Comparison of ENCODE assay signal across 1 cellular context in genomic region chr6:25726122-25726911, GRCh38.
TF ChIP-seq lines count a peak whose summit lies in the region.

No MANE protein-coding gene starts in this region.

TF ChIP-seq in K562, 482 proteins besides CTCF, POLR2A, EP300 and RAD21 (continued from another document and continues in another):
- TF ChIP-seq NCOA6 (IDR thresholded peaks at IDR 0.05) (no peak), FUS (optimal IDR thresholded peaks at IDR 0.05; ENCODE audit: low read depth, low read length) (no peak), MED1 (CRISPR knock-in tag; IDR thresholded peaks at IDR 0.05; ENCODE audit: borderline replicate concordance) (no peak), ZNF354B (CRISPR knock-in tag; IDR thresholded peaks at IDR 0.05) (no peak), DIDO1 (tag; IDR thresholded peaks at IDR 0.05; ENCODE audit: low read depth) (no peak), ZNF175 (CRISPR knock-in tag; IDR thresholded peaks at IDR 0.05; ENCODE audit: low read depth) (no peak), SMARCA4 (IDR thresholded peaks at IDR 0.05) (no peak), RBM22 (IDR thresholded peaks at IDR 0.05; ENCODE audit: low read depth, low read length, poor library complexity, severe bottlenecking) (no peak), ZFX (CRISPR knock-in tag; IDR thresholded peaks at IDR 0.05) (no peak), ZBTB11 (CRISPR knock-in tag; IDR thresholded peaks at IDR 0.05) (0 out of 6 replicates have a peak, but pooled peaks of 1 of the 3 experiments have one; percentile 47), ZNF217 (CRISPR knock-in tag; IDR thresholded peaks at IDR 0.05) (no peak), FOXJ2 (tag; IDR thresholded peaks at IDR 0.05) (no peak), E4F1 (CRISPR knock-in tag; IDR thresholded peaks at IDR 0.05; ENCODE audit: borderline replicate concordance) (no peak), NFIX (CRISPR knock-in tag; IDR thresholded peaks at IDR 0.05; ENCODE audit: low read depth) (no peak), ZNF174 (CRISPR knock-in tag; IDR thresholded peaks at IDR 0.05) (no peak), RUNX1 (IDR thresholded peaks at IDR 0.05; ENCODE audit: low read depth) (no peak), ZBTB49 (CRISPR knock-in tag; IDR thresholded peaks at IDR 0.05; ENCODE audit: borderline replicate concordance) (no peak), SIN3A (IDR thresholded peaks at IDR 0.05; ENCODE audit: borderline replicate concordance in 2 of 2, control insufficient read depth in 1 of 2, low read depth in 2 of 2, low read length in 2 of 2) (no peak), E2F8 (IDR thresholded peaks at IDR 0.05; ENCODE audit: low read depth, partially characterized antibody) (no peak), FOS (IDR thresholded peaks at IDR 0.05; ENCODE audit: extremely low read depth, insufficient read length) (peak; percentile 2), GABPB2 (CRISPR knock-in tag; conservative IDR thresholded peaks at IDR 0.05) (no peak), TFE3 (CRISPR knock-in tag; IDR thresholded peaks at IDR 0.05) (no peak), TBP (optimal IDR thresholded peaks at IDR 0.05; ENCODE audit: low read depth, low read length) (peak; percentile 80), CGGBP1 (CRISPR knock-in tag; IDR thresholded peaks at IDR 0.05) (no peak), SREBF1 (IDR thresholded peaks at IDR 0.05; ENCODE audit: borderline replicate concordance, low read depth, low read length) (peak; percentile 93), TEAD4 (IDR thresholded peaks at IDR 0.05; ENCODE audit: low read length) (no peak; the same call in 1 of the 2 replicates), TEAD4 (CRISPR knock-in tag; IDR thresholded peaks at IDR 0.05; ENCODE audit: borderline replicate concordance) (no peak), ZNF707 (CRISPR knock-in tag; conservative IDR thresholded peaks at IDR 0.05) (no peak), ZNF785 (CRISPR knock-in tag; IDR thresholded peaks at IDR 0.05) (no peak), MNT (conservative IDR thresholded peaks at IDR 0.05) (no peak), NONO (IDR thresholded peaks at IDR 0.05; ENCODE audit: low read depth in 2 of 2, low read length in 1 of 2) (no peak), MEIS2 (IDR thresholded peaks at IDR 0.05; ENCODE audit: partially characterized antibody) (peak; percentile 6), THRA (IDR thresholded peaks at IDR 0.05) (no peak), IRF1 (CRISPR knock-in tag; IDR thresholded peaks at IDR 0.05; ENCODE audit: borderline replicate concordance) (no peak), PTTG1 (tag; IDR thresholded peaks at IDR 0.05; ENCODE audit: low read depth) (no peak), BRD9 (IDR thresholded peaks at IDR 0.05; ENCODE audit: low read depth, partially characterized antibody) (no peak), ZNF830 (CRISPR knock-in tag; IDR thresholded peaks at IDR 0.05) (no peak), RBM25 (IDR thresholded peaks at IDR 0.05; ENCODE audit: low read depth, low read length, severe bottlenecking) (peak; percentile 21), MCM3 (IDR thresholded peaks at IDR 0.05) (no peak), SAFB2 (IDR thresholded peaks at IDR 0.05; ENCODE audit: borderline replicate concordance, low read depth, low read length, severe bottlenecking) (no peak)
- TF ChIP-seq, protein P1, sequence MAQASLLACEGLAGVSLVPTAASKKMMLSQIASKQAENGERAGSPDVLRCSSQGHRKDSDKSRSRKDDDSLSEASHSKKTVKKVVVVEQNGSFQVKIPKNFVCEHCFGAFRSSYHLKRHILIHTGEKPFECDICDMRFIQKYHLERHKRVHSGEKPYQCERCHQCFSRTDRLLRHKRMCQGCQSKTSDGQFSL (CRISPR knock-in tag; IDR thresholded peaks at IDR 0.05): no peak
- TF ChIP-seq, protein P1 (tag; IDR thresholded peaks at IDR 0.05): no peak
- TF ChIP-seq, protein P2, sequence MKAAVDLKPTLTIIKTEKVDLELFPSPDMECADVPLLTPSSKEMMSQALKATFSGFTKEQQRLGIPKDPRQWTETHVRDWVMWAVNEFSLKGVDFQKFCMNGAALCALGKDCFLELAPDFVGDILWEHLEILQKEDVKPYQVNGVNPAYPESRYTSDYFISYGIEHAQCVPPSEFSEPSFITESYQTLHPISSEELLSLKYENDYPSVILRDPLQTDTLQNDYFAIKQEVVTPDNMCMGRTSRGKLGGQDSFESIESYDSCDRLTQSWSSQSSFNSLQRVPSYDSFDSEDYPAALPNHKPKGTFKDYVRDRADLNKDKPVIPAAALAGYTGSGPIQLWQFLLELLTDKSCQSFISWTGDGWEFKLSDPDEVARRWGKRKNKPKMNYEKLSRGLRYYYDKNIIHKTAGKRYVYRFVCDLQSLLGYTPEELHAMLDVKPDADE (conservative IDR thresholded peaks at IDR 0.05; ENCODE audit: control insufficient read depth, low read depth, low read length): no peak
